ENCODE assay signal across 13 cellular contexts in genomic region chr6:134093007-134093573, GRCh38. TPM values are rescaled to one million over a fixed set of nuclear protein-coding genes. Genes with fewer than 3 reads are reported as not detected.
DNase-seq lines count a peak whose midpoint lies in the region; ATAC-seq and TF ChIP-seq lines count a peak whose summit lies in the region.
"Had no signal": no experiment of that assay in that cellular context is flagged by ENCODE, and none has a peak within 500 bp of the region (broad histone marks: within the 10 kb centered on the region; RNA-seq: fewer than 3 reads in every experiment).

No MANE protein-coding gene starts in this region.

- in situ Hi-C loops in GM13977 (cut with MboI; ENCODE audit: low pct_unique_long_range_greater_than_20kb, low sequenced_read_pairs, unreplicated experiment), result loop anchor here (10.0 to 25.0 kb wide), 2 partner anchors 168 to 531 kb away; no protein-coding TSS in a partner anchor

- TF ChIP-seq CTCF in GM13977 (IDR thresholded peaks at IDR 0.05; ENCODE audit: extremely low read depth, insufficient read depth, missing control alignments), result no peak

- DNase-seq in NCI-H2107 treated with DMSO at 0.1 percent for 48 hours (lab: John Stamatoyannopoulos, UW; ENCODE audit: unreplicated experiment) (peak; percentile 33), left colon (no peak), GM03348 (ENCODE audit: low spot score) (no peak), GM13977 (ENCODE audit: low spot score) (no peak), NCI-H1417 treated with DMSO at 0.1 percent for 48 hours (lab: John Stamatoyannopoulos, UW) (no peak)
- DNase-seq in stimulated activated CD8-positive, alpha-beta memory T cell treated with anti-CD3 and anti-CD28 coated beads, Interleukin-4, amount 100 ng/mL, for 48 hours, result no peak
- DNase-seq: activated CD8-positive, alpha-beta T cell treated with anti-CD3 and anti-CD28 coated beads for 36 hours; activated naive CD8-positive, alpha-beta T cell treated with anti-CD3 and anti-CD28 coated beads, Interleukin-2, amount 10 ng/mL, durations not matched to agents 7 days and 5 days; Caco-2 had no signal

- ATAC-seq in GM18909 (IDR thresholded peaks at IDR 0.05; ENCODE audit: poor library complexity, unreplicated experiment) (peak; percentile 65), HG02759 (IDR thresholded peaks at IDR 0.05; ENCODE audit: unreplicated experiment) (peak; percentile 48), left colon (peak; percentile 73)
- ATAC-seq: activated CD8-positive, alpha-beta T cell treated with anti-CD3 and anti-CD28 coated beads for 36 hours; HCT116; sciatic nerve had no signal

- intact Hi-C loops in left colon (cut with DNase I, micrococcal nuclease), result loop anchor here in 1 of 2 donors (10.0 kb wide), 1 partner anchor 528 kb away; no protein-coding TSS in a partner anchor

RNA-seq across cellular contexts. Expression of gene SLC2A12, which starts 40.7 kb away (rescaled TPM):
- total RNA-seq in left colon, result 1 to 10 TPM in 1 of 2 donors, under 1 TPM in 1; 0.67 to 1.3 TPM
- total RNA-seq: Caco-2 had no signal
